ENCODE assay signal across 1 cellular context in the genomic region with DNA sequence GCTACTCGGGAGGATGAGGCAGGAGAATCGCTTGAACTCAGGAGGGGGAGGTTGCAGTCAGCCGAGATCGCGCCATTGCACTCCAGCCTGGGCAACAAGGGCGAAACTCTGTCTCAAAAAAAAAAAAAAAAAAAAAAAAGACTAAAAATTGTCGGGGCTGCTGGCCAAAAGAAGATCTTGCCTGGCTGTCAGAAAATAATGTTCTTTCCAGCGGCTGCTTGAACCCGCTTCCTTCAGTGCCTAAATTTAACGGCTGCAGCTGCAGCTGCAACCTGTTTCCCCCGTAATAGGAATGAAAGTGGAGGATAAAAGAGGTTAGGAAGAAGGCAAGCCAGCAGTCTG.
TF ChIP-seq lines count a peak whose summit lies in the region.

No MANE protein-coding gene starts in this region.

TF ChIP-seq in GM12878, 131 proteins besides CTCF, POLR2A, EP300 and RAD21:
- TF ChIP-seq NFIC (IDR thresholded peaks at IDR 0.05; ENCODE audit: low read depth, low read length) (0 out of 2 replicates have a peak, but pooled peaks have one; percentile 50), EED (IDR thresholded peaks at IDR 0.05; ENCODE audit: low read depth) (peak; percentile 61; the same call in 1 of the 2 replicates)
- TF ChIP-seq, protein P1, sequence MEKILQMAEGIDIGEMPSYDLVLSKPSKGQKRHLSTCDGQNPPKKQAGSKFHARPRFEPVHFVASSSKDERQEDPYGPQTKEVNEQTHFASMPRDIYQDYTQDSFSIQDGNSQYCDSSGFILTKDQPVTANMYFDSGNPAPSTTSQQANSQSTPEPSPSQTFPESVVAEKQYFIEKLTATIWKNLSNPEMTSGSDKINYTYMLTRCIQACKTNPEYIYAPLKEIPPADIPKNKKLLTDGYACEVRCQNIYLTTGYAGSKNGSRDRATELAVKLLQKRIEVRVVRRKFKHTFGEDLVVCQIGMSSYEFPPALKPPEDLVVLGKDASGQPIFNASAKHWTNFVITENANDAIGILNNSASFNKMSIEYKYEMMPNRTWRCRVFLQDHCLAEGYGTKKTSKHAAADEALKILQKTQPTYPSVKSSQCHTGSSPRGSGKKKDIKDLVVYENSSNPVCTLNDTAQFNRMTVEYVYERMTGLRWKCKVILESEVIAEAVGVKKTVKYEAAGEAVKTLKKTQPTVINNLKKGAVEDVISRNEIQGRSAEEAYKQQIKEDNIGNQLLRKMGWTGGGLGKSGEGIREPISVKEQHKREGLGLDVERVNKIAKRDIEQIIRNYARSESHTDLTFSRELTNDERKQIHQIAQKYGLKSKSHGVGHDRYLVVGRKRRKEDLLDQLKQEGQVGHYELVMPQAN (conservative IDR thresholded peaks at IDR 0.05), result 0 out of 2 replicates have a peak, but pooled peaks have one; percentile 43
TF ChIP-seq in GM12878: peak in this region for 3; not testable (repeated sequence) for 128.
